In the genomic region with DNA sequence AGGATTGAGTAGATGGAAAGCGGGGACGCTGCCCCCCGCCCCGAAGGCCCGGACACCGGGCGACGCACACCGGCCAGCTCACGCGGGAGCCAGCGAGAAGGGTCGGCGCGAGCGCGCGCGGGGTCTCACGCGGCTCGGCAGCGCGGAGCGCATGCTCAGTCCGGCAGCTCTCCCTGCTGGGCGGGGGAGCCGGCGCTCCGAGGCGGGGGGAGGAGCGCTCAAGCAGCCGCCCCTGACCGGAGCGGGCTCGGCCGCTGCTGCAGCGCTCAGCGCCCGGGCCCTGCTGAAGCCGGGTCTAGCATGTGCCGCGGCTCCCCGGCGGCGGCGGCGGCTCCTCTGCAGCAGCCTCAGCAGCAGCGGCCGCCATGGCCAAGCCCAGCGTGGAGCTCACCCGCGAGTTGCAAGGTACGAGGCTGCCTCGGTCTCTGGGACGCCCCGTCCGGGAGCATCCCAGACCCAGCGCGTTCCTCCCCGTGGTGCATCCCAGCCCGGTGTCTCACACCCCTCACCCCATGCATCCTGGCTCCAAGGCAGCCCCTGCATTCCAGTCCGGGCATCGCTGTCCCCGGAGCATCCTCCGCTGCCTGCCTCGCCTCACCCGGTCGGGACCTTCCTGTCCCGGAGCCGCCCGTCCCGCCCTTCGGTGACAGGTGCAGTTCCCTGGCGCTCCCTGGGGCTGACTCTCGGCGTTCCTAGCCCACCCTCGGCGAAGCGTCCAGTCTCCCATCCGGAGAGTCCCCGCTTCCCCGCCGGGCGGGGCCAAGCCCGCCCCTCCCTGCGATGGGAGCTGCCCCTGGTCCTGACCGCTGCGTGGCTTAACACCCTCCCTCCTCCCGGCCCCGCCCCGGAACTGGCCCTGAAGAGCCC, we compare ENCODE assay signal across 8 cellular contexts. TPM values are rescaled to one million over a fixed set of nuclear protein-coding genes. Genes with fewer than 3 reads are reported as not detected.
DNase-seq lines count a peak whose midpoint lies in the region; ATAC-seq, FAIRE-seq and TF ChIP-seq lines count a peak whose summit lies in the region.

A gene with protein sequence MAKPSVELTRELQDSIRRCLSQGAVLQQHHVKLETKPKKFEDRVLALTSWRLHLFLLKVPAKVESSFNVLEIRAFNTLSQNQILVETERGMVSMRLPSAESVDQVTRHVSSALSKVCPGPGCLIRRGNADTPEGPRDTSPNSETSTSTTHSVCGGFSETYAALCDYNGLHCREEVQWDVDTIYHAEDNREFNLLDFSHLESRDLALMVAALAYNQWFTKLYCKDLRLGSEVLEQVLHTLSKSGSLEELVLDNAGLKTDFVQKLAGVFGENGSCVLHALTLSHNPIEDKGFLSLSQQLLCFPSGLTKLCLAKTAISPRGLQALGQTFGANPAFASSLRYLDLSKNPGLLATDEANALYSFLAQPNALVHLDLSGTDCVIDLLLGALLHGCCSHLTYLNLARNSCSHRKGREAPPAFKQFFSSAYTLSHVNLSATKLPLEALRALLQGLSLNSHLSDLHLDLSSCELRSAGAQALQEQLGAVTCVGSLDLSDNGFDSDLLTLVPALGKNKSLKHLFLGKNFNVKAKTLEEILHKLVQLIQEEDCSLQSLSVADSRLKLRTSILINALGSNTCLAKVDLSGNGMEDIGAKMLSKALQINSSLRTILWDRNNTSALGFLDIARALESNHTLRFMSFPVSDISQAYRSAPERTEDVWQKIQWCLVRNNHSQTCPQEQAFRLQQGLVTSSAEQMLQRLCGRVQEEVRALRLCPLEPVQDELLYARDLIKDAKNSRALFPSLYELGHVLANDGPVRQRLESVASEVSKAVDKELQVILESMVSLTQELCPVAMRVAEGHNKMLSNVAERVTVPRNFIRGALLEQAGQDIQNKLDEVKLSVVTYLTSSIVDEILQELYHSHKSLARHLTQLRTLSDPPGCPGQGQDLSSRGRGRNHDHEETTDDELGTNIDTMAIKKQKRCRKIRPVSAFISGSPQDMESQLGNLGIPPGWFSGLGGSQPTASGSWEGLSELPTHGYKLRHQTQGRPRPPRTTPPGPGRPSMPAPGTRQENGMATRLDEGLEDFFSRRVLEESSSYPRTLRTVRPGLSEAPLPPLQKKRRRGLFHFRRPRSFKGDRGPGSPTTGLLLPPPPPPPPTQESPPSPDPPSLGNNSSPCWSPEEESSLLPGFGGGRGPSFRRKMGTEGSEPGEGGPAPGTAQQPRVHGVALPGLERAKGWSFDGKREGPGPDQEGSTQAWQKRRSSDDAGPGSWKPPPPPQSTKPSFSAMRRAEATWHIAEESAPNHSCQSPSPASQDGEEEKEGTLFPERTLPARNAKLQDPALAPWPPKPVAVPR (N-terminal part only) (plus strand): TSS at position 221 of the 867 bp plus-strand sequence. CDS start 145 bp downstream, at position 366.

- in situ Hi-C loops in KBM-7 (cut with MboI; ENCODE audit: low pct_unique_long_range_greater_than_20kb, low sequenced_read_pairs): no loop called here

- H3K36me3 ChIP-seq in DOHH2 (ENCODE audit: control insufficient read depth, low read length) (no peaks in the 10 kb centered on the region), cardiac muscle cell (no peaks in the 10 kb centered on the region), ovary (no peaks in the 10 kb centered on the region)

- peaks cover 40% of the 10 kb centered on the region for H3K27me3 Mint-ChIP-seq in activated naive CD8-positive, alpha-beta T cell treated with anti-CD3 and anti-CD28 coated beads, Interleukin-2, amount 10 ng/mL, durations not matched to agents 7 days and 5 days

- H3K27ac ChIP-seq in DOHH2 (ENCODE audit: low read depth, low read length) (peak within 1 kb of the TSS; percentile 0; the same call in 1 of the 2 replicates), cardiac muscle cell (no peak within 1 kb of the TSS), ovary (peak within 1 kb of the TSS in 1 of 2 donors; percentile 19)

- no peaks in the 10 kb centered on the region for H3K9me3 Mint-ChIP-seq in activated naive CD8-positive, alpha-beta T cell treated with anti-CD3 and anti-CD28 coated beads, Interleukin-2, amount 10 ng/mL, durations not matched to agents 7 days and 5 days

- intact Hi-C loops in ovary (cut with DNase I): loop anchor here in 2 of 4 donors (10.0 kb wide), 1 partner anchor 53 kb away; no protein-coding TSS in a partner anchor

- peaks cover 47% of the 10 kb centered on the region for H3K4me1 ChIP-seq in DOHH2 (ENCODE audit: control insufficient read depth, low read length)
- no peaks in the 10 kb centered on the region for H3K4me1 ChIP-seq in cardiac muscle cell (ENCODE audit: low read depth)
- peaks cover 9% of the 10 kb centered on the region for H3K4me1 ChIP-seq in ovary (ENCODE audit: insufficient read depth)

- H4K20me1 ChIP-seq in DOHH2 (ENCODE audit: control insufficient read depth, insufficient read depth, low read depth, low read length): no peaks in the 10 kb centered on the region

- ATAC-seq in GM21576 (IDR thresholded peaks at IDR 0.05; ENCODE audit: unreplicated experiment): peak; percentile 55
- peak; percentile 84 for ATAC-seq in activated naive CD8-positive, alpha-beta T cell treated with anti-CD3 and anti-CD28 coated beads, Interleukin-2, amount 10 ng/mL, durations not matched to agents 7 days and 5 days (ENCODE audit: low read depth)

- peaks cover 9% of the 10 kb centered on the region for H3F3A ChIP-seq in DOHH2 (ENCODE audit: control insufficient read depth, insufficient read depth)

- H3K27me3 ChIP-seq in DOHH2 (ENCODE audit: control insufficient read depth, low read length): peaks cover 15% of the 10 kb centered on the region
- no peaks in the 10 kb centered on the region for H3K27me3 ChIP-seq in cardiac muscle cell
- no peaks in the 10 kb centered on the region for H3K27me3 ChIP-seq in ovary

- 0 to 1% (median 0%) methylated on average over 73 to 92 of the region's 92 CpGs for WGBS in ovary, 3 donors

- peaks cover 11% of the 10 kb centered on the region for H3K4me1 Mint-ChIP-seq in activated naive CD8-positive, alpha-beta T cell treated with anti-CD3 and anti-CD28 coated beads, Interleukin-2, amount 10 ng/mL, durations not matched to agents 7 days and 5 days

- TF ChIP-seq EP300 in ovary (IDR thresholded peaks at IDR 0.05): no peak

- peak within 1 kb of the TSS; percentile 69 for H3K4me3 Mint-ChIP-seq in activated naive CD8-positive, alpha-beta T cell treated with anti-CD3 and anti-CD28 coated beads, Interleukin-2, amount 10 ng/mL, durations not matched to agents 7 days and 5 days

- no peaks in the 10 kb centered on the region for H3K36me3 Mint-ChIP-seq in activated naive CD8-positive, alpha-beta T cell treated with anti-CD3 and anti-CD28 coated beads, Interleukin-2, amount 10 ng/mL, durations not matched to agents 7 days and 5 days

- H3K79me2 ChIP-seq in DOHH2 (ENCODE audit: control insufficient read depth, low read length): no peaks in the 10 kb centered on the region

- no peak within 1 kb of the TSS for H3K27ac Mint-ChIP-seq in activated naive CD8-positive, alpha-beta T cell treated with anti-CD3 and anti-CD28 coated beads, Interleukin-2, amount 10 ng/mL, durations not matched to agents 7 days and 5 days

- peak within 1 kb of the TSS; percentile 96 for H3K4me2 ChIP-seq in DOHH2 (ENCODE audit: low read length)

- H3K9me2 ChIP-seq in DOHH2 (replicated peaks; ENCODE audit: control insufficient read depth, low read length): no peaks in the 10 kb centered on the region

- no peak for TF ChIP-seq POLR2A in ovary (IDR thresholded peaks at IDR 0.05)

- H3K4me3 ChIP-seq in DOHH2 (ENCODE audit: low read length): peak within 1 kb of the TSS; percentile 80
- peak within 1 kb of the TSS; percentile 41 for H3K4me3 ChIP-seq in cardiac muscle cell
- H3K4me3 ChIP-seq in ovary: peak within 1 kb of the TSS; percentile 44

- POLR2A ChIA-PET in activated naive CD8-positive, alpha-beta T cell treated with anti-CD3 and anti-CD28 coated beads, Interleukin-2, amount 10 ng/mL, durations not matched to agents 7 days and 5 days (lab: Charles Lee): interaction anchor here (0.6 to 1.7 kb wide), 11 partner anchors 15 to 1522 kb away, joined by 3 to 10 read pairs (median 5); a partner anchor contains a TSS

- H3K9me3 ChIP-seq in DOHH2 (ENCODE audit: control insufficient read depth, insufficient read depth, low read length) (no peaks in the 10 kb centered on the region), cardiac muscle cell (ENCODE audit: low read depth) (no peaks in the 10 kb centered on the region), ovary (no peaks in the 10 kb centered on the region)

- DNase-seq in KBM-7: peak; percentile 55
- peak; percentile 75 for DNase-seq in SK-N-DZ (ENCODE audit: low spot score)
- peak; percentile 77 for DNase-seq in activated naive CD8-positive, alpha-beta T cell treated with anti-CD3 and anti-CD28 coated beads, Interleukin-2, amount 10 ng/mL, durations not matched to agents 7 days and 5 days
- DNase-seq in cardiac muscle cell (ENCODE audit: low read depth in 1 of 2, low spot score in 1 of 2): peak; percentile 61 to 84
- DNase-seq in ovary: peak; percentile 59 to 81 (median 65)
- DNase-seq in urothelium cell line (ENCODE audit: low spot score): peak; percentile 87

- TF ChIP-seq CTCF in DOHH2 (IDR thresholded peaks at IDR 0.05; ENCODE audit: low read depth, low read length, poor library complexity, severe bottlenecking) (no peak), cardiac muscle cell (IDR thresholded peaks at IDR 0.05; ENCODE audit: low read depth, low read length) (no peak), ovary (IDR thresholded peaks at IDR 0.05) (no peak)

- FAIRE-seq in urothelium cell line (lab: Jason Lieb, UNC): no peak

RNA-seq across cellular contexts. Expression of the gene that starts here (rescaled TPM):
- 13.1 and 15.7 TPM in 2 replicates for polyA plus RNA-seq in SK-N-DZ (2014; cell fraction: cytosol; rRNA removed)
- 158 and 175 TPM in 2 replicates for polyA plus RNA-seq in SK-N-DZ (2014; cell fraction: nucleus; rRNA removed)
- under 1 TPM; 0.80 to 0.91 TPM for total RNA-seq in activated naive CD8-positive, alpha-beta T cell treated with anti-CD3 and anti-CD28 coated beads, Interleukin-2, amount 10 ng/mL, durations not matched to agents 7 days and 5 days
- total RNA-seq in cardiac muscle cell: 0.06 and 0.85 TPM in 2 replicates
- 0.05 and 0.22 TPM in 2 replicates for polyA plus RNA-seq in cardiac muscle cell
- total RNA-seq in ovary: 1 to 10 TPM in 1 of 7 donors, under 1 TPM in 5, not detected in 1; 0.08 to 1.3 (median 0.37) TPM
- polyA plus RNA-seq in ovary: under 1 TPM; 0.08 to 0.10 TPM

Comparison
In these comparisons a context has a peak if more than half of its experiments do, and no peak if none do; other contexts are left out.
1. Peak in DNase-seq and ATAC-seq in activated naive CD8-positive, alpha-beta T cell treated with anti-CD3 and anti-CD28 coated beads, Interleukin-2, amount 10 ng/mL, durations not matched to agents 7 days and 5 days; RNA of the gene not detected or under 1 TPM.
2. Peak in DNase-seq and H3K4me3 ChIP-seq in cardiac muscle cell; RNA of the gene not detected or under 1 TPM.